Comparison of ENCODE assay signal across 11 cellular contexts in the genomic region with DNA sequence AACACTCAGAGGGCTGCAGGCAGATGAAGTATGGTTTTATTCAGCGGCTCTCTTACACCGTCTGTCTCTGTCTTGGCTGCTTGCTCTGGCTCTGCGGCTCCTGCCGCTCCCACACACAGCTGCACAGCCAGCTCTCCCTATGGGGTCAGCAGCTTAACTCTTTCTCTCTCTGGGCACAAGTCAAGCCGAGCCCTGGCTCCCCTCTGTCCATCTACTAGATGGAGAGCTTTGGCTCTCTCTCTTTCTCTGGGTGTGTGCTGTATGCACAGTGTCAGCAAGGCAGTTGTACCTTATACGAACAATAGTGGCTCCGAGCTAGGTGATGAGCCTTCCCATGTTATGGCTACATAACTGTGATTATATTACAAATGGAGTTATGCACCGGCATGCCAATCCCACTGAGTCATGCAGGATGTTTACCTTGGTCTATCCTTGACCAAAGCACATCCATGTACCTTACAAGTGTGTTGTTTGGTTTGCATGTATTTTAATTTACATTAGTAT. TPM values are rescaled to one million over a fixed set of nuclear protein-coding genes. Genes with fewer than 3 reads are reported as not detected.
DNase-seq lines count a peak whose midpoint lies in the region; ATAC-seq lines count a peak whose summit lies in the region.
"Had no signal": no experiment of that assay in that cellular context is flagged by ENCODE, and none has a peak within 500 bp of the region (broad histone marks: within the 10 kb centered on the region; RNA-seq: fewer than 3 reads in every experiment).

No MANE protein-coding gene starts in this region.

- peaks cover 1 to 3% of the 10 kb centered on the region in 2 donors for H3K27me3 Mint-ChIP-seq in natural killer cell treated with Interleukin-12 subunit alpha and Interleukin-12 subunit beta and Interleukin-15 and Interleukin-18, amount 100 ng/mL, for 72 hours

- no peaks in the 10 kb centered on the region for H3K9me3 Mint-ChIP-seq in natural killer cell treated with Interleukin-12 subunit alpha and Interleukin-12 subunit beta and Interleukin-15 and Interleukin-18, amount 100 ng/mL, for 72 hours

- peaks cover 0 to 3% of the 10 kb centered on the region in 2 donors for H3K4me1 Mint-ChIP-seq in natural killer cell treated with Interleukin-12 subunit alpha and Interleukin-12 subunit beta and Interleukin-15 and Interleukin-18, amount 100 ng/mL, for 72 hours (ENCODE audit: low read depth in 2 of 2)

- intact Hi-C loops in Right ventricle myocardium inferior (cut with DNase I): no loop called here
- intact Hi-C loops in cardiac septum (cut with DNase I): no loop called here

- DNase-seq in Right ventricle myocardium inferior (ENCODE audit: missing footprints) (no peak), cardiac septum (ENCODE audit: low spot score) (no peak), cerebellar cortex (ENCODE audit: low spot score) (peak; percentile 68), left kidney (ENCODE audit: low read depth, low spot score) (peak; percentile 88), NCI-H146 (lab: John Stamatoyannopoulos, UW) (no peak)
- no peak for DNase-seq in natural killer cell treated with Interleukin-12 subunit alpha and Interleukin-12 subunit beta and Interleukin-15 and Interleukin-18, amount 100 ng/mL, for 72 hours (ENCODE audit: low spot score)
- DNase-seq in effector CD4-positive, alpha-beta T cell: no peak
- DNase-seq: activated CD8-positive, alpha-beta T cell treated with anti-CD3 and anti-CD28 coated beads, Interleukin-2, amount 10 ng/mL, durations not matched to agents 7 days and 5 days; erythroblast; NCI-H526 treated with DMSO at 0.1 percent for 48 hours had no signal

- no peak overlapping the region for H3K4me3 Mint-ChIP-seq in natural killer cell treated with Interleukin-12 subunit alpha and Interleukin-12 subunit beta and Interleukin-15 and Interleukin-18, amount 100 ng/mL, for 72 hours
- H3K4me3 Mint-ChIP-seq: activated CD8-positive, alpha-beta T cell treated with anti-CD3 and anti-CD28 coated beads, Interleukin-2, amount 10 ng/mL, durations not matched to agents 7 days and 5 days had no signal

- no peak overlapping the region for H3K27ac Mint-ChIP-seq in natural killer cell treated with Interleukin-12 subunit alpha and Interleukin-12 subunit beta and Interleukin-15 and Interleukin-18, amount 100 ng/mL, for 72 hours
- H3K27ac Mint-ChIP-seq: activated CD8-positive, alpha-beta T cell treated with anti-CD3 and anti-CD28 coated beads, Interleukin-2, amount 10 ng/mL, durations not matched to agents 7 days and 5 days had no signal

- ATAC-seq in Right ventricle myocardium inferior (peak; percentile 32), HG02623 (IDR thresholded peaks at IDR 0.05; ENCODE audit: unreplicated experiment) (no peak)
- no peak for ATAC-seq in natural killer cell treated with Interleukin-12 subunit alpha and Interleukin-12 subunit beta and Interleukin-15 and Interleukin-18, amount 100 ng/mL, for 72 hours
- ATAC-seq: activated CD8-positive, alpha-beta T cell treated with anti-CD3 and anti-CD28 coated beads, Interleukin-2, amount 10 ng/mL, durations not matched to agents 7 days and 5 days had no signal

- no peaks in the 10 kb centered on the region for H3K36me3 Mint-ChIP-seq in natural killer cell treated with Interleukin-12 subunit alpha and Interleukin-12 subunit beta and Interleukin-15 and Interleukin-18, amount 100 ng/mL, for 72 hours

RNA-seq across cellular contexts. Expression of a gene that starts 19.3 kb away (rescaled TPM):
- 149 TPM for total RNA-seq in Right ventricle myocardium inferior
- total RNA-seq in cardiac septum: 214 TPM
- total RNA-seq in natural killer cell treated with Interleukin-12 subunit alpha and Interleukin-12 subunit beta and Interleukin-15 and Interleukin-18, amount 100 ng/mL, for 72 hours: 100 to 1,000 TPM; 126 to 185 TPM

Comparison
In these comparisons a context has a peak if more than half of its experiments do, and no peak if none do; other contexts are left out.
1. DNase-seq: peak in cerebellar cortex (single experiment) and left kidney (single experiment); none in Right ventricle myocardium inferior (single experiment), cardiac septum (single experiment), natural killer cell treated with Interleukin-12 subunit alpha and Interleukin-12 subunit beta and Interleukin-15 and Interleukin-18, amount 100 ng/mL, for 72 hours (single experiment), NCI-H146 (single experiment) and effector CD4-positive, alpha-beta T cell (single experiment).